17 cellular contexts compared by ENCODE assay signal in the genomic region with DNA sequence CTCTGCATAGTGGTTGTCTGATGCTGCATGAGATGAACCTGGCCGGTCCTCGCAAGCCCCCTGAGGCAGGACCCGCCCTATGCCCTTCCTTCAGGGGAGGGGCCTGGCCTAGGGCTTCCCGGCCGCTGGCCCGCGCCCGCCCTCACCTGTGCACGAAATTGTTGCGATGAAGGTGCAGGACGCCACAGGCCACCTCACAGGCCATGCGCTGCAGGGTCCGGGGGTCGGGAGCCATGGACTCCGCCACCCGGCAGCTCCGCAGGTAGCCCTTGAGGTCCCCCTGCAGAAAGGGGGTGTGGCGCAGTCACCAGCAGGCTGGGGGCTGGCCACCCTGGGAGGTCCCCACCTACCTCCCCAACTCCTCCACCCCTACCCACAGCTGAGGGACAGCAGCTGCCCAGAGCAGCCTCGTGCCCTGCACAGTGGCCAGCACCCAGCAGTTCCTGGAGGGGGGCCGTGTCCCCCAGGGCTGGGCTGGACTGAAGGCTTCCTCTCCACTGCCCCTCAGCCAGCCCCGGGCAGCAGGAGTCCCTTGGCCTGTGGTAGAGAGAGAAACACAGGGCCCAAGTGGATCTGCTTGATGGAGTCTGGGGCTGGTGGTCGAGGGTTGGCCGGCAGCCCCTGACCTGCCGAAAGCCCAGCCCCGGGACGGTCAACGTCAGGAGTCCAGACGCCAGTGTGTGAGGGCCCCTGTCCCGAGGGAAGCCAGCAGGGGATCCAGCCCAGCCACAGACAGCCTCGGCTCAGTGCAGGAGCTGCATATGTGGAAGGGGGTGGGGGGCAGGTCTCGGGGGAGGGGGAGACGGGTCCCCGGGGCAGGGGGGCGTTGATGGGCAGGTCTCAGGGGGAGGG. TPM values are rescaled to one million over a fixed set of nuclear protein-coding genes. Genes with fewer than 3 reads are reported as not detected.
"Had no signal": no experiment of that assay in that cellular context is flagged by ENCODE, and none has a peak within 500 bp of the region (broad histone marks: within the 10 kb centered on the region; RNA-seq: fewer than 3 reads in every experiment).

No MANE protein-coding gene starts in this region.

- H3K27ac ChIP-seq: coronary artery, left lung, parathyroid adenoma, transverse colon, VCaP had no signal

- H3K9ac ChIP-seq: parathyroid adenoma, SK-N-SH had no signal

- H3K4me1 Mint-ChIP-seq: activated naive CD8-positive, alpha-beta T cell treated with anti-CD3 and anti-CD28 coated beads, Interleukin-2, amount 50 U/mL, for 24 hours had no signal

- H3K4me3 ChIP-seq: left lung, transverse colon had no signal

- H3K27me3 ChIP-seq: left lung, transverse colon had no signal

- DNase-seq: activated CD4-positive, alpha-beta T cell treated with anti-CD3 and anti-CD28 coated beads for 4 hours; activated naive CD4-positive, alpha-beta T cell treated with Interleukin-2 at 50 U/mL for 16 hours; activated naive CD8-positive, alpha-beta T cell treated with anti-CD3 and anti-CD28 coated beads, Interleukin-2, amount 50 U/mL, for 24 hours; effector CD8-positive, alpha-beta T cell; islet precursor cell; left lung; mesenchymal stem cell; retina; SK-N-SH; small intestine; T-helper 1 cell; transverse colon had no signal

- H3K9me3 ChIP-seq: left lung, SK-N-SH, transverse colon had no signal

- H3K9me3 Mint-ChIP-seq: activated naive CD8-positive, alpha-beta T cell treated with anti-CD3 and anti-CD28 coated beads, Interleukin-2, amount 50 U/mL, for 24 hours; neural crest cell had no signal

- H3K4me1 ChIP-seq: left lung, parathyroid adenoma had no signal

- H3K4me2 ChIP-seq: SK-N-SH had no signal

- H3K36me3 ChIP-seq: transverse colon had no signal

- H3K27ac Mint-ChIP-seq: activated naive CD8-positive, alpha-beta T cell treated with anti-CD3 and anti-CD28 coated beads, Interleukin-2, amount 50 U/mL, for 24 hours had no signal

- H3K27me3 Mint-ChIP-seq: activated naive CD8-positive, alpha-beta T cell treated with anti-CD3 and anti-CD28 coated beads, Interleukin-2, amount 50 U/mL, for 24 hours had no signal

- ATAC-seq: activated naive CD8-positive, alpha-beta T cell treated with anti-CD3 and anti-CD28 coated beads, Interleukin-2, amount 50 U/mL, for 24 hours; left lung had no signal

- H3K4me3 Mint-ChIP-seq: activated naive CD8-positive, alpha-beta T cell treated with anti-CD3 and anti-CD28 coated beads, Interleukin-2, amount 50 U/mL, for 24 hours; neural crest cell had no signal

RNA-seq across cellular contexts. Expression of a gene that starts 38.8 kb away (rescaled TPM):
- total RNA-seq: cardiac septum, left lung, neural crest cell, transverse colon had no signal
- polyA plus RNA-seq: SK-N-SH, small intestine had no signal
